ENCODE assay signal across 14 cellular contexts in the genomic region with DNA sequence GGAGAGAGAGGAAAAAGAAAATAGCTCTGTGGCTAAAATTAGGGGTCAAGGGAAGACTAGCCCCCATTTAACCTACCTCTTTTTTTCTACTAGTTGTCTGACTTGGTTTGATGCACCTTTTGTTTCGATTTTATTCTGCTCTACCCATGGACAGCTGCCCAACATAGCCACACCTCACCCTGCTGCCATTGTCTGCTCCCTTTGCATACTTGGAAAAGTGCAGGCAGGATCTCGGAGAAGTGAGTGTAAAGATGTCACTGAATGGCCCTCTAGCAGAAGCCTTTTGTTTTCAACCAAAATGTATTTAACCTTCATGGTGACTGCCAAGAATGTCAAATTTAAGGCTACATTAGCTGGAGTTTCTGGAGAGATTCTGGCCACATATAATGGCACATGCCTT.
DNase-seq lines count a peak whose midpoint lies in the region; ATAC-seq, FAIRE-seq and TF ChIP-seq lines count a peak whose summit lies in the region.
"Had no signal": no experiment of that assay in that cellular context is flagged by ENCODE, and none has a peak within 500 bp of the region (broad histone marks: within the 10 kb centered on the region; RNA-seq: fewer than 3 reads in every experiment).

No MANE protein-coding gene starts in this region.

- no peak overlapping the region for H3K9ac ChIP-seq in muscle layer of colon (ENCODE audit: low read length)

- TF ChIP-seq CTCF in heart left ventricle (IDR thresholded peaks at IDR 0.05) (no peak), uterus (IDR thresholded peaks at IDR 0.05) (no peak), lower leg skin (IDR thresholded peaks at IDR 0.05) (no peak)

- H3K27ac ChIP-seq in heart left ventricle (peak overlapping the region in 8 of 12 donors; percentile 15 to 66 (median 55)), right cardiac atrium (ENCODE audit: low read length) (no peak overlapping the region), muscle layer of colon (ENCODE audit: low read depth, low read length) (peak overlapping the region; percentile 45), uterus (peak overlapping the region; percentile 77 to 84)
- H3K27ac ChIP-seq: lower lobe of right lung, thoracic aorta had no signal

- 56 to 82% (median 77%) methylated on average over 2 of the region's 2 CpGs for WGBS in heart left ventricle, 4 donors
- WGBS in right cardiac atrium: 72% methylated on average over 2 of the region's 2 CpGs
- WGBS in lower leg skin, 2 donors: 42 to 56% methylated on average over 2 of the region's 2 CpGs

- TF ChIP-seq POLR2A in heart left ventricle (IDR thresholded peaks at IDR 0.05): no peak
- no peak for TF ChIP-seq POLR2A in uterus (IDR thresholded peaks at IDR 0.05)
- TF ChIP-seq POLR2A in lower leg skin (IDR thresholded peaks at IDR 0.05): no peak

- no peaks in the 10 kb centered on the region for H3K9me3 ChIP-seq in heart left ventricle
- no peaks in the 10 kb centered on the region for H3K9me3 ChIP-seq in right cardiac atrium (ENCODE audit: control insufficient read depth, low read length)
- no peaks in the 10 kb centered on the region for H3K9me3 ChIP-seq in muscle layer of colon (ENCODE audit: low read length)
- H3K9me3 ChIP-seq in uterus: no peaks in the 10 kb centered on the region
- H3K9me3 ChIP-seq: colonic mucosa, lower lobe of right lung, ovary, thoracic aorta had no signal

- peaks cover 0 to 53% (median 0%) of the 10 kb centered on the region in 9 donors for H3K27me3 ChIP-seq in heart left ventricle
- no peaks in the 10 kb centered on the region for H3K27me3 ChIP-seq in right cardiac atrium (ENCODE audit: control insufficient read depth, insufficient read depth)
- H3K27me3 ChIP-seq in muscle layer of colon (ENCODE audit: control insufficient read depth in 1 of 2, insufficient read depth in 2 of 2, low read length in 2 of 2): no peaks in the 10 kb centered on the region
- no peaks in the 10 kb centered on the region for H3K27me3 ChIP-seq in uterus
- H3K27me3 ChIP-seq: colonic mucosa, ovary had no signal

- no peak for FAIRE-seq in frontal cortex (lab: Jason Lieb, UNC)

- intact Hi-C loops in heart left ventricle (cut with DNase I): loop anchor here in 2 of 10 donors (5.0 to 10.0 kb wide), 2 partner anchors 59 to 1121 kb away; a partner anchor contains a TSS
- intact Hi-C loops in right cardiac atrium (cut with DNase I): loop anchor here in 1 of 4 donors (10.0 kb wide), 1 partner anchor 49 kb away; no protein-coding TSS in a partner anchor
- intact Hi-C loops in uterus (cut with DNase I; ENCODE audit: low total_unique reads): no loop called here
- intact Hi-C loops in lower leg skin (cut with DNase I; ENCODE audit: low total_unique reads): no loop called here

- no peak overlapping the region for H3K4me3 ChIP-seq in heart left ventricle
- no peak overlapping the region for H3K4me3 ChIP-seq in right cardiac atrium (ENCODE audit: low read length)
- H3K4me3 ChIP-seq in muscle layer of colon (ENCODE audit: low read depth in 1 of 2, low read length in 2 of 2): peak overlapping the region in 1 of 2 donors; percentile 32
- no peak overlapping the region for H3K4me3 ChIP-seq in uterus
- H3K4me3 ChIP-seq in lower leg skin (ENCODE audit: low read depth, poor library complexity, severe bottlenecking): no peak overlapping the region
- H3K4me3 ChIP-seq: colonic mucosa, lower lobe of right lung, ovary had no signal

- ATAC-seq in heart left ventricle (no peak), right cardiac atrium (no peak), HG03439 (IDR thresholded peaks at IDR 0.05; ENCODE audit: unreplicated experiment) (no peak)
- ATAC-seq: activated CD4-positive, alpha-beta T cell treated with anti-CD3 and anti-CD28 coated beads for 36 hours had no signal

- H3K4me1 ChIP-seq in heart left ventricle (peaks cover 0 to 51% (median 27%) of the 10 kb centered on the region in 12 donors), right cardiac atrium (ENCODE audit: control insufficient read depth, insufficient read depth, low read length) (peaks cover 8% of the 10 kb centered on the region), muscle layer of colon (ENCODE audit: insufficient read depth, low read length) (peaks cover 62% of the 10 kb centered on the region), uterus (no peaks in the 10 kb centered on the region)
- H3K4me1 ChIP-seq: colonic mucosa had no signal

- H3K36me3 ChIP-seq in heart left ventricle (no peaks in the 10 kb centered on the region), muscle layer of colon (ENCODE audit: insufficient read depth, low read length) (no peaks in the 10 kb centered on the region), uterus (no peaks in the 10 kb centered on the region)
- H3K36me3 ChIP-seq: colonic mucosa, lower lobe of right lung, ovary, thoracic aorta had no signal

- DNase-seq in heart left ventricle (no peak), right cardiac atrium (no peak), astrocyte of the hippocampus (ENCODE audit: low read depth, low spot score) (peak; percentile 20), uterus (no peak), frontal cortex (ENCODE audit: low spot score in 2 of 2) (no peak), lower leg skin (ENCODE audit: low spot score in 2 of 2) (no peak)
- DNase-seq: activated CD4-positive, alpha-beta T cell treated with anti-CD3 and anti-CD28 coated beads for 36 hours; activated naive CD8-positive, alpha-beta T cell treated with anti-CD3 and anti-CD28 coated beads for 36 hours; colonic mucosa; lower lobe of right lung had no signal
